ENCODE assay signal across 8 cellular contexts in the genomic region with DNA sequence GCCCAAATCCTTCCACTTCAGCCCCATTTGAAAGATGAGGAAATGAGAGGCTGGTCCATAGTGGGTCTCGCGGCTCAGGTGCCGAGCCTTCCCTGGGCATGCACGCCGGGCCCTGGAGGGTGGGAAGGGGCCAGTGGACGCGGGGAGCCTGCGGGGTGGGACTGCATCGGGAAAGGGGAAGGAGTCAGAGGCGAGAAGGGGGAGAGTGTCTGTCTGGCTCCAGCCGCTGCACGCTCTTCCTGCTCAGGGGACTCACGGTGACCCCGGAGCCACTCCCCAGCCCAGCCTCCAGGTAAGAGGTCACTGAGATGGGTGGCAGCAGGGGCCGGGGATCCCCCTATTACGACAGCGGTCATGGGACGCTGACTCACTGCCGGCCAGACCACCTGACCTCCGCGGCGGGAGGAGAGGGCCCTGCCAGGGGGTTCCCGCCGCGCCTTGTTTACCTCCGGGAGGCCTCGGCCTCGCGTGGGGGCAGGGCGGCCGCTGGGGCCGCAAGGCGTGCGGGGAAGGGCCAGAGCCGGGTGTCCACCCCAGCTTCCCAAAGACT. TPM values are rescaled to one million over a fixed set of nuclear protein-coding genes. Genes with fewer than 3 reads are reported as not detected.
A peak's percentile ranks its signal among the peaks of the same experiment; 100 is the strongest.
DNase-seq lines count a peak whose midpoint lies in the region; ATAC-seq and TF ChIP-seq lines count a peak whose summit lies in the region.

No MANE protein-coding gene starts in this region.

- ATAC-seq in GM19468 (IDR thresholded peaks at IDR 0.05; ENCODE audit: extremely low read depth, unreplicated experiment) (peak; percentile 53), omental fat pad (ENCODE audit: low FRiP score) (peak; percentile 70)

- WGBS in testis, 2 donors = 0% methylated on average over 25 to 35 of the region's 35 CpGs

- peaks cover 89% of the 10 kb centered on the region for H3K36me3 Mint-ChIP-seq in Calu3 (ENCODE audit: insufficient read depth, unreplicated experiment)
- H3K36me3 Mint-ChIP-seq in activated naive CD4-positive, alpha-beta T cell treated with anti-CD3 and anti-CD28 coated beads, Interleukin-2, amount 50 U/mL, for 24 hours = peaks cover 3% of the 10 kb centered on the region

- no peaks in the 10 kb centered on the region for H3K9me3 Mint-ChIP-seq in Calu3 (ENCODE audit: low read depth, unreplicated experiment)
- no peaks in the 10 kb centered on the region for H3K9me3 Mint-ChIP-seq in activated naive CD4-positive, alpha-beta T cell treated with anti-CD3 and anti-CD28 coated beads, Interleukin-2, amount 50 U/mL, for 24 hours

- H3K36me3 ChIP-seq in SJSA1 = peaks cover 39% of the 10 kb centered on the region
- H3K36me3 ChIP-seq in testis (ENCODE audit: low read depth, missing control alignments) = no peaks in the 10 kb centered on the region

- CTCF ChIA-PET in Calu3 (lab: Charles Lee) = interaction anchor here (0.8 to 1.1 kb wide), 2 partner anchors 9 to 11 kb away, joined by 3 read pairs; no protein-coding TSS in a partner anchor

- peak; percentile 13 for TF ChIP-seq POLR2A in testis (IDR thresholded peaks at IDR 0.05)

- TF ChIP-seq CTCF in Calu3 (IDR thresholded peaks at IDR 0.05; ENCODE audit: unreplicated experiment) (no peak), HL-60 (IDR thresholded peaks at IDR 0.05; ENCODE audit: insufficient read depth, low read length) (no peak), omental fat pad (IDR thresholded peaks at IDR 0.05) (no peak), testis (IDR thresholded peaks at IDR 0.05) (no peak)

- H3K27me3 Mint-ChIP-seq in Calu3 (ENCODE audit: unreplicated experiment) = no peaks in the 10 kb centered on the region
- H3K27me3 Mint-ChIP-seq in activated naive CD4-positive, alpha-beta T cell treated with anti-CD3 and anti-CD28 coated beads, Interleukin-2, amount 50 U/mL, for 24 hours = no peaks in the 10 kb centered on the region

- H3K27ac ChIP-seq in HL-60 (replicated peaks) = peak overlapping the region; percentile 89
- H3K27ac ChIP-seq in SJSA1 = peak overlapping the region; percentile 90
- peak overlapping the region; percentile 100 for H3K27ac ChIP-seq in testis

- BruUV-seq in Calu3 (replicated peaks; lab: Mats Ljungman, UMichigan) = no TSS peak

- H3K27me3 ChIP-seq in HL-60 (ENCODE audit: insufficient read depth, poor library complexity, severe bottlenecking) = no peaks in the 10 kb centered on the region
- H3K27me3 ChIP-seq in SJSA1 (replicated peaks) = no peaks in the 10 kb centered on the region
- H3K27me3 ChIP-seq in testis = no peaks in the 10 kb centered on the region

- intact Hi-C loops in Calu3 (cut with micrococcal nuclease; ENCODE audit: unreplicated experiment) = loop anchor here (1.0 kb wide), 1 partner anchor 11 kb away; no protein-coding TSS in a partner anchor
- intact Hi-C loops in testis (cut with DNase I; ENCODE audit: low total_unique reads) = no loop called here

- H3K27ac Mint-ChIP-seq in Calu3 (ENCODE audit: unreplicated experiment) = peak overlapping the region; percentile 96
- H3K27ac Mint-ChIP-seq in activated naive CD4-positive, alpha-beta T cell treated with anti-CD3 and anti-CD28 coated beads, Interleukin-2, amount 50 U/mL, for 24 hours = no peak overlapping the region

- H3K4me1 ChIP-seq in SJSA1 (replicated peaks) = peaks cover 40% of the 10 kb centered on the region
- H3K4me1 ChIP-seq in testis = peaks cover 56% of the 10 kb centered on the region

- H3K4me3 ChIP-seq in HL-60 (replicated peaks; ENCODE audit: insufficient read depth, low read length) (peak overlapping the region; percentile 19), SJSA1 (peak overlapping the region; percentile 18), testis (peak overlapping the region; percentile 22 to 60)

- no peaks in the 10 kb centered on the region for H3K9me3 ChIP-seq in SJSA1 (replicated peaks)
- no peaks in the 10 kb centered on the region for H3K9me3 ChIP-seq in testis

- peak overlapping the region; percentile 97 for H3K4me3 Mint-ChIP-seq in Calu3 (ENCODE audit: low read depth, unreplicated experiment)
- peak overlapping the region; percentile 80 for H3K4me3 Mint-ChIP-seq in activated naive CD4-positive, alpha-beta T cell treated with anti-CD3 and anti-CD28 coated beads, Interleukin-2, amount 50 U/mL, for 24 hours

- H3K4me1 Mint-ChIP-seq in Calu3 (ENCODE audit: low read depth, unreplicated experiment) = peaks cover 24% of the 10 kb centered on the region
- H3K4me1 Mint-ChIP-seq in activated naive CD4-positive, alpha-beta T cell treated with anti-CD3 and anti-CD28 coated beads, Interleukin-2, amount 50 U/mL, for 24 hours = peaks cover 42% of the 10 kb centered on the region

- DNase-seq in Calu3 (peak; percentile 99), HL-60 (ENCODE audit: low read depth in 1 of 2, low spot score in 1 of 2) (peak; percentile 91 to 97), SJSA1 (ENCODE audit: low read depth in 1 of 2, low spot score in 2 of 2) (peak; percentile 96 to 97), globus pallidus (ENCODE audit: low spot score) (peak; percentile 95), omental fat pad (ENCODE audit: low spot score) (peak; percentile 93), testis (peak; percentile 95)

RNA-seq across cellular contexts. Expression of a gene that starts 1.9 kb away (rescaled TPM):
- total RNA-seq in Calu3 (2022) (1,023 and 1,145 TPM in 2 replicates), omental fat pad (100 to 1,000 TPM; 400 to 762 (median 566) TPM), testis (100 to 1,000 TPM; 192 to 255 TPM)
- 298 and 772 TPM in 2 replicates for total RNA-seq in SJSA1 (2014; rRNA removed; shearing (Covaris generic))
- 165 TPM for polyA plus RNA-seq in testis (ENCODE audit: insufficient read depth, low read depth, low replicate concordance)

RNA-seq across cellular contexts. Expression of a gene that starts 12.2 kb away (rescaled TPM):
- 610 and 613 TPM in 2 replicates for total RNA-seq in Calu3 (2022)
- 98.2 and 125 TPM in 2 replicates for total RNA-seq in SJSA1 (2014; rRNA removed; shearing (Covaris generic))
- total RNA-seq in omental fat pad = 10 to 100 TPM; 67.6 to 90.1 (median 73.9) TPM
- total RNA-seq in testis = 100 to 1,000 TPM; 149 to 152 TPM
- 67.9 TPM for polyA plus RNA-seq in testis (ENCODE audit: insufficient read depth, low read depth, low replicate concordance)

RNA-seq across cellular contexts. Expression of a gene that starts 25.0 kb away (rescaled TPM):
- total RNA-seq in Calu3 (2022) (2.2 and 4.9 TPM in 2 replicates), omental fat pad (10 to 100 TPM in 2 of 4 donors, 1 to 10 TPM in 2; 7.1 to 15.1 (median 12.0) TPM), testis (10 to 100 TPM in 1 of 2 donors, 1 to 10 TPM in 1; 3.7 to 10.3 TPM)
- 0.68 TPM in 1 of 2 replicates, not detected in the other for total RNA-seq in SJSA1 (2014; rRNA removed; shearing (Covaris generic))
- 4.8 TPM for polyA plus RNA-seq in testis (ENCODE audit: insufficient read depth, low read depth, low replicate concordance)

RNA-seq across cellular contexts. Expression of a gene that starts 39.8 kb away (rescaled TPM):
- 41.5 and 47.1 TPM in 2 replicates for total RNA-seq in Calu3 (2022)
- total RNA-seq in SJSA1 (2014; rRNA removed; shearing (Covaris generic)) = 10.4 and 17.7 TPM in 2 replicates
- total RNA-seq in omental fat pad = 10 to 100 TPM; 15.3 to 26.8 (median 17.7) TPM
- 10 to 100 TPM; 58.7 to 61.4 TPM for total RNA-seq in testis
- polyA plus RNA-seq in testis (ENCODE audit: insufficient read depth, low read depth, low replicate concordance) = 34.9 TPM

Comparison
In these comparisons a context has a peak if more than half of its experiments do, and no peak if none do; other contexts are left out.
1. Peak in every context shown above with its lines: DNase-seq, ATAC-seq, H3K4me3 ChIP-seq and H3K27ac ChIP-seq.